In the genomic region with DNA sequence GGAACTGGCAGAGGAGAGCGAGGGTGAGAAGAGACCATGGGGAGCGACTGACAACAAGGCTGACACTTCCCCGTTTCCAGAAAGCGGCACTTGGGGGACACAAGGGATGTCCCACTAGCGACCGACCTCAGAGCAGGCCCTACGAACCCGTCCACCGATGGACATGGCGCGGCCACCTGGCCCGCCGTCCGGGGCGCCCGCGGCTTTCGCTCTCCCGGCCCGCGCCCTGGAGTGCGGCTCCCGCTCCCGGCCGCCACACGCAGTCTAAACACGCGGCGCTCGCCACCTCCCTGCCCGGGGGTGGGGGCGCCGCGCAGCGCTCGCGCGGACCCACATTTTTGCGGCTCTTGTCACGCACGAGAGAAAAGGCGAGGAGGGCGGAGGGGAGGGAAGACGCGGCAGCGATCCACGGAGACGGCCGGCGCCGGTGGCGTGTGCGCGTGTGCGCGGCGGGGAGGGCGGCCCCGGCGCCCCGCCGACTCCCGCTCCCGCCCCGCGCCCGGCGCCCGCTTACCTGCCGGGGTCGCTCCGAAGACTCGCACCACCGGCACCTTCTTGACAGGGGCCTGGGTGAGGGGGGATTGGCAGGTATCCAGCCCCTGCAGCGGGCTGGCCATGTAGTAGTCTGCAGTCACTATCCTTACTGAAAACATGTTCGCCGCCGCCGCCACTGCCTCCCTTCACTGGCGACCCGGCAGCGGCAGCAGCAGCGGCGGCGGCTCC, we compare ENCODE assay signal across 8 cellular contexts. TPM values are rescaled to one million over a fixed set of nuclear protein-coding genes. Genes with fewer than 3 reads are reported as not detected.
A peak's percentile ranks its signal among the peaks of the same experiment; 100 is the strongest.
DNase-seq lines count a peak whose midpoint lies in the region; ATAC-seq, FAIRE-seq and TF ChIP-seq lines count a peak whose summit lies in the region.

No MANE protein-coding gene starts in this region.

- peak in 1 of 2 donors; percentile 33 for TF ChIP-seq POLR2A in uterus (IDR thresholded peaks at IDR 0.05)

- H3K27ac ChIP-seq in uterus = peak overlapping the region; percentile 99 to 100

- TF ChIP-seq CTCF in AG10803 (conservative IDR thresholded peaks at IDR 0.05; ENCODE audit: low read length) (no peak), uterus (IDR thresholded peaks at IDR 0.05) (peak in 1 of 4 experiments; percentile 17)

- intact Hi-C loops in uterus (cut with DNase I; ENCODE audit: low total_unique reads) = loop anchor here (5.0 kb wide), 2 partner anchors 125 to 200 kb away; a partner anchor contains a TSS

- ATAC-seq in GM18909 (IDR thresholded peaks at IDR 0.05; ENCODE audit: poor library complexity, unreplicated experiment) = peak; percentile 23
- ATAC-seq in HG03175 (IDR thresholded peaks at IDR 0.05; ENCODE audit: unreplicated experiment) = peak; percentile 19

- H3K4me3 ChIP-seq in AG10803 (ENCODE audit: low read length) (peak overlapping the region; percentile 88), uterus (peak overlapping the region; percentile 76 to 86)

- H3K36me3 ChIP-seq in uterus = no peaks in the 10 kb centered on the region

- DNase-seq in AG10803 (ENCODE audit: low read depth) = peak; percentile 59
- DNase-seq in RCC 7860 (ENCODE audit: low spot score) = peak; percentile 27
- DNase-seq in activated naive CD4-positive, alpha-beta T cell (lab: John Stamatoyannopoulos, UW) = peak in 3 of 4 experiments; percentile 40 to 54 (median 43)
- peak; percentile 46 for DNase-seq in glomerular visceral epithelial cell (ENCODE audit: extremely low spot score)
- DNase-seq in occipital lobe (lab: John Stamatoyannopoulos, UW) = peak; percentile 57
- DNase-seq in uterus = peak; percentile 66 to 69

- no peak for FAIRE-seq in RCC 7860 (lab: Jason Lieb, UNC)

- peaks cover 0 to 13% of the 10 kb centered on the region in 2 donors for H3K4me1 ChIP-seq in uterus

- no peaks in the 10 kb centered on the region for H3K9me3 ChIP-seq in uterus

- H3K27me3 ChIP-seq in uterus = no peaks in the 10 kb centered on the region

RNA-seq across cellular contexts. Expression of a gene that starts 0.6 kb away (rescaled TPM):
- 101 TPM for total RNA-seq in occipital lobe
- total RNA-seq in uterus = 100 to 1,000 TPM in 2 of 4 donors, 10 to 100 TPM in 2; 67.9 to 318 (median 127) TPM

Comparison
In these comparisons a context has a peak if more than half of its experiments do, and no peak if none do; other contexts are left out.
1. Peak in every context shown above with its lines: DNase-seq, ATAC-seq, H3K4me3 ChIP-seq and H3K27ac ChIP-seq.